1 cellular context compared by ENCODE assay signal in genomic region chr14:103333754-103334643, GRCh38.
TF ChIP-seq lines count a peak whose summit lies in the region.

Gene EIF5 (plus strand): TSS chr14:103334237. CDS start chr14:103335861, 1,624 bp downstream.

TF ChIP-seq in K562, 482 proteins besides CTCF, POLR2A, EP300 and RAD21 (continued from another document):
- TF ChIP-seq ID3 (CRISPR knock-in tag; IDR thresholded peaks at IDR 0.05) (no peak), ID3 (tag; IDR thresholded peaks at IDR 0.05) (0 out of 2 replicates have a peak, but pooled peaks have one; percentile 46), LEF1 (IDR thresholded peaks at IDR 0.05) (no peak), ZNF253 (CRISPR knock-in tag; conservative IDR thresholded peaks at IDR 0.05) (no peak), EP400 (IDR thresholded peaks at IDR 0.05) (peak; percentile 84), THRAP3 (IDR thresholded peaks at IDR 0.05; ENCODE audit: borderline replicate concordance) (no peak), HSF4 (CRISPR knock-in tag; IDR thresholded peaks at IDR 0.05; ENCODE audit: borderline replicate concordance) (0 out of 2 replicates have a peak, but pooled peaks have one; percentile 18), LARP7 (IDR thresholded peaks at IDR 0.05) (no peak), BRF2 (IDR thresholded peaks at IDR 0.05; ENCODE audit: borderline replicate concordance, insufficient read depth, insufficient read length) (no peak), ZNF3 (CRISPR knock-in tag; IDR thresholded peaks at IDR 0.05) (no peak), SIX5 (IDR thresholded peaks at IDR 0.05; ENCODE audit: borderline replicate concordance in 1 of 2, insufficient read depth in 1 of 2, low read depth in 1 of 2, low read length in 2 of 2) (0 out of 4 replicates have a peak, but pooled peaks of 1 of the 2 experiments have one; percentile 10), ILK (tag; IDR thresholded peaks at IDR 0.05; ENCODE audit: borderline replicate concordance, low read depth) (no peak), RUNX1 (IDR thresholded peaks at IDR 0.05; ENCODE audit: low read depth) (no peak), KLF1 (tag; IDR thresholded peaks at IDR 0.05) (0 out of 2 replicates have a peak, but pooled peaks have one; percentile 29), MCM5 (IDR thresholded peaks at IDR 0.05; ENCODE audit: low read depth) (no peak), TAF15 (IDR thresholded peaks at IDR 0.05; ENCODE audit: low read depth, low read length) (no peak), ARID1B (IDR thresholded peaks at IDR 0.05) (no peak), CSDE1 (IDR thresholded peaks at IDR 0.05) (peak in 1 of 2 experiments; percentile 20; a peak in 1 of 4 replicates), CBX1 (IDR thresholded peaks at IDR 0.05; ENCODE audit: low read depth) (peak; percentile 71), SOX6 (IDR thresholded peaks at IDR 0.05) (no peak), TEAD4 (IDR thresholded peaks at IDR 0.05; ENCODE audit: low read length) (no peak), TEAD4 (CRISPR knock-in tag; IDR thresholded peaks at IDR 0.05; ENCODE audit: borderline replicate concordance) (no peak), THAP12 (CRISPR knock-in tag; IDR thresholded peaks at IDR 0.05) (peak; percentile 94), PKNOX1 (IDR thresholded peaks at IDR 0.05) (peak; percentile 99), FUS (optimal IDR thresholded peaks at IDR 0.05; ENCODE audit: low read depth, low read length) (peak; percentile 89), HDAC2 (IDR thresholded peaks at IDR 0.05) (no peak), PURB (CRISPR knock-in tag; IDR thresholded peaks at IDR 0.05; ENCODE audit: low read depth) (no peak), ZNF507 (tag; conservative IDR thresholded peaks at IDR 0.05) (no peak), C11orf30 (IDR thresholded peaks at IDR 0.05; ENCODE audit: low read depth) (peak; percentile 52; the same call in 1 of the 2 replicates), JUN (IDR thresholded peaks at IDR 0.05; ENCODE audit: borderline replicate concordance, low read depth, low read length) (no peak), JUN (CRISPR knock-in tag; IDR thresholded peaks at IDR 0.05; ENCODE audit: borderline replicate concordance) (no peak), ZNF707 (CRISPR knock-in tag; conservative IDR thresholded peaks at IDR 0.05) (no peak), SPI1 (IDR thresholded peaks at IDR 0.05; ENCODE audit: borderline replicate concordance, low read depth, low read length) (0 out of 2 replicates have a peak, but pooled peaks have one; percentile 40), ZNF57 (CRISPR knock-in tag; IDR thresholded peaks at IDR 0.05) (no peak), ESRRA (IDR thresholded peaks at IDR 0.05; ENCODE audit: borderline replicate concordance, low read depth) (0 out of 2 replicates have a peak, but pooled peaks have one; percentile 12), ZNF143 (CRISPR knock-in tag; IDR thresholded peaks at IDR 0.05) (peak; percentile 86), KHSRP (IDR thresholded peaks at IDR 0.05) (no peak), ZNF175 (CRISPR knock-in tag; IDR thresholded peaks at IDR 0.05; ENCODE audit: low read depth) (peak; percentile 86; the same call in 1 of the 2 replicates), ARID4B (CRISPR knock-in tag; IDR thresholded peaks at IDR 0.05) (0 out of 2 replicates have a peak, but pooled peaks have one; percentile 43)
